ENCODE assay signal across 1 cellular context in genomic region chr15:64521726-64522164, GRCh38.
TF ChIP-seq lines count a peak whose summit lies in the region.

No MANE protein-coding gene starts in this region.

TF ChIP-seq in HCT116, 20 proteins besides CTCF, POLR2A, EP300 and RAD21 (continued from another document):
- TF ChIP-seq ATF3 (IDR thresholded peaks at IDR 0.05) (no peak), SP1 (IDR thresholded peaks at IDR 0.05; ENCODE audit: low read depth) (0 out of 2 replicates have a peak, but pooled peaks have one; percentile 23), YY1 (IDR thresholded peaks at IDR 0.05; ENCODE audit: extremely low read depth, insufficient replicate concordance, low read depth, low read length) (no peak), EGR1 (IDR thresholded peaks at IDR 0.05; ENCODE audit: low read depth) (no peak), ZNF274 (IDR thresholded peaks at IDR 0.05; ENCODE audit: low read depth, low read length) (no peak), ELF1 (IDR thresholded peaks at IDR 0.05; ENCODE audit: borderline replicate concordance, low read depth) (no peak), POLR2AphosphoS5 (IDR thresholded peaks at IDR 0.05; ENCODE audit: low read depth, low read length) (no peak), CBX3 (IDR thresholded peaks at IDR 0.05; ENCODE audit: low read depth) (0 out of 2 replicates have a peak, but pooled peaks have one; percentile 9)
